Comparison of ENCODE assay signal across 11 cellular contexts in genomic region chr6:70957284-70957617, GRCh38. TPM values are rescaled to one million over a fixed set of nuclear protein-coding genes. Genes with fewer than 3 reads are reported as not detected.
DNase-seq lines count a peak whose midpoint lies in the region; ATAC-seq, FAIRE-seq and TF ChIP-seq lines count a peak whose summit lies in the region.
"Had no signal": no experiment of that assay in that cellular context is flagged by ENCODE, and none has a peak within 500 bp of the region (broad histone marks: within the 10 kb centered on the region; RNA-seq: fewer than 3 reads in every experiment).

No MANE protein-coding gene starts in this region.

- ATAC-seq in lower lobe of right lung, result no peak
- no peak for ATAC-seq in GM18502 (IDR thresholded peaks at IDR 0.05; ENCODE audit: poor library complexity, unreplicated experiment)
- ATAC-seq in HG02798 (IDR thresholded peaks at IDR 0.05; ENCODE audit: poor library complexity, unreplicated experiment), result no peak

- WGBS in suprapubic skin, result 5% methylated on average over 11 of the region's 19 CpGs

- TF ChIP-seq CTCF in bronchial epithelial cell (IDR thresholded peaks at IDR 0.05; ENCODE audit: insufficient read depth, low read length, severe bottlenecking), result no peak
- TF ChIP-seq CTCF in lower lobe of right lung (IDR thresholded peaks at IDR 0.05), result no peak
- no peak for TF ChIP-seq CTCF in suprapubic skin (IDR thresholded peaks at IDR 0.05)

- peaks cover 21% of the 10 kb centered on the region for H3K4me1 ChIP-seq in lower lobe of right lung
- peaks cover 25% of the 10 kb centered on the region for H3K4me1 ChIP-seq in suprapubic skin

- H3K27me3 Mint-ChIP-seq in activated T-cell treated with anti-CD3 and anti-CD28 coated beads, Interleukin-2, amount 50 U/mL, for 24 hours, result peaks cover 78% of the 10 kb centered on the region

- peaks cover 15% of the 10 kb centered on the region for H3K4me1 Mint-ChIP-seq in activated T-cell treated with anti-CD3 and anti-CD28 coated beads, Interleukin-2, amount 50 U/mL, for 24 hours (ENCODE audit: low read depth)

- H3K27ac Mint-ChIP-seq in activated T-cell treated with anti-CD3 and anti-CD28 coated beads, Interleukin-2, amount 50 U/mL, for 24 hours, result no peak overlapping the region

- no peak for DNase-seq in activated T-cell treated with anti-CD3 and anti-CD28 coated beads, Interleukin-2, amount 50 U/mL, for 24 hours
- no peak for DNase-seq in activated T-cell treated with anti-CD3 and anti-CD28 coated beads, Interleukin-2, amount 50 U/mL, for 1 hour
- DNase-seq in bronchial epithelial cell (ENCODE audit: low read depth) (no peak), lower lobe of right lung (no peak), suprapubic skin (ENCODE audit: low spot score in 2 of 2) (no peak), T-helper 2 cell (no peak)
- DNase-seq: NCI-H774 had no signal

- no peaks in the 10 kb centered on the region for H3K36me3 Mint-ChIP-seq in activated T-cell treated with anti-CD3 and anti-CD28 coated beads, Interleukin-2, amount 50 U/mL, for 24 hours (ENCODE audit: low read depth)

- no peak for FAIRE-seq in bronchial epithelial cell (lab: Jason Lieb, UNC)
- FAIRE-seq: islet of Langerhans had no signal

- H3K9me3 Mint-ChIP-seq in activated T-cell treated with anti-CD3 and anti-CD28 coated beads, Interleukin-2, amount 50 U/mL, for 24 hours, result no peaks in the 10 kb centered on the region

- H3K4me3 ChIP-seq in bronchial epithelial cell (ENCODE audit: low read depth, low read length) (peak overlapping the region; percentile 39), lower lobe of right lung (peak overlapping the region; percentile 62), suprapubic skin (peak overlapping the region; percentile 65)

- H3K27ac ChIP-seq in lower lobe of right lung, result no peak overlapping the region
- no peak overlapping the region for H3K27ac ChIP-seq in suprapubic skin
- H3K27ac ChIP-seq: BLaER1 treated with 17β-estradiol and CSF1 and Interleukin-3, amounts not matched to agents 10 nM and 100 nM had no signal

- H3K36me3 ChIP-seq in bronchial epithelial cell (ENCODE audit: control insufficient read depth, insufficient read depth, low read length) (no peaks in the 10 kb centered on the region), lower lobe of right lung (no peaks in the 10 kb centered on the region), suprapubic skin (no peaks in the 10 kb centered on the region)
- H3K36me3 ChIP-seq: BLaER1 treated with 17β-estradiol and CSF1 and Interleukin-3, amounts not matched to agents 10 nM and 100 nM had no signal

- no peak for TF ChIP-seq EP300 in suprapubic skin (IDR thresholded peaks at IDR 0.05)

- intact Hi-C loops in lower lobe of right lung (cut with DNase I), result no loop called here

- H3K27me3 ChIP-seq in bronchial epithelial cell (ENCODE audit: control insufficient read depth, insufficient read depth, low read length) (peaks cover 30% of the 10 kb centered on the region), lower lobe of right lung (ENCODE audit: low read depth) (peaks cover 50% of the 10 kb centered on the region), suprapubic skin (peaks cover 45% of the 10 kb centered on the region)

- H3K9me3 ChIP-seq in lower lobe of right lung, result no peaks in the 10 kb centered on the region
- no peaks in the 10 kb centered on the region for H3K9me3 ChIP-seq in suprapubic skin

- H3K4me3 Mint-ChIP-seq in activated T-cell treated with anti-CD3 and anti-CD28 coated beads, Interleukin-2, amount 50 U/mL, for 24 hours, result peak overlapping the region; percentile 36

- no peak for TF ChIP-seq POLR2A in suprapubic skin (IDR thresholded peaks at IDR 0.05)

RNA-seq across cellular contexts. Expression of gene B3GAT2, which starts 0.4 kb away (rescaled TPM):
- total RNA-seq in bronchial epithelial cell, result under 0.01 TPM in 1 of 2 replicates, not detected in the other
- 0.12 TPM for total RNA-seq in lower lobe of right lung
- under 1 TPM in 1 of 4 donors, not detected in 3; 0.21 TPM for total RNA-seq in suprapubic skin
